12 cellular contexts compared by ENCODE assay signal in genomic region chr6:71291991-71292390, GRCh38. TPM values are rescaled to one million over a fixed set of nuclear protein-coding genes. Genes with fewer than 3 reads are reported as not detected.
A peak's percentile ranks its signal among the peaks of the same experiment; 100 is the strongest.
DNase-seq lines count a peak whose midpoint lies in the region; ATAC-seq and TF ChIP-seq lines count a peak whose summit lies in the region.
"Had no signal": no experiment of that assay in that cellular context is flagged by ENCODE, and none has a peak within 500 bp of the region (broad histone marks: within the 10 kb centered on the region; RNA-seq: fewer than 3 reads in every experiment).

No MANE protein-coding gene starts in this region.

- no peak overlapping the region for H2BK15ac ChIP-seq in mesendoderm (replicated peaks; ENCODE audit: low read depth)

- no peaks in the 10 kb centered on the region for H3K36me3 ChIP-seq in CD8-positive, alpha-beta memory T cell (ENCODE audit: insufficient read depth, low read length)
- H3K36me3 ChIP-seq in neural cell (ENCODE audit: insufficient read depth, low read length) (no peaks in the 10 kb centered on the region), mesendoderm (ENCODE audit: control insufficient read depth, insufficient read depth, low read length) (no peaks in the 10 kb centered on the region), spleen (peaks cover 0 to 40% (median 6%) of the 10 kb centered on the region in 6 donors)

- TF ChIP-seq CTCF in dorsolateral prefrontal cortex (IDR thresholded peaks at IDR 0.05 in 54 of 56, conservative IDR thresholded peaks at IDR 0.05 in 2 of 56; ENCODE audit: low read depth in 1 of 56, partially characterized antibody in 56 of 56): no peak
- TF ChIP-seq CTCF in neural cell (IDR thresholded peaks at IDR 0.05; ENCODE audit: poor library complexity, severe bottlenecking): no peak
- TF ChIP-seq CTCF in spleen (IDR thresholded peaks at IDR 0.05 in 8 of 11, conservative IDR thresholded peaks at IDR 0.05 in 3 of 11): no peak

- no peaks in the 10 kb centered on the region for H4K20me1 ChIP-seq in neural cell (ENCODE audit: insufficient read depth)

- H3K27ac Mint-ChIP-seq in CD8-positive, alpha-beta memory T cell: peak overlapping the region in 2 of 8 donors; percentile 12 to 22

- H3F3A ChIP-seq in neural cell (ENCODE audit: insufficient read depth, low read length, poor library complexity, severe bottlenecking): no peaks in the 10 kb centered on the region

- peaks cover 2% of the 10 kb centered on the region for H3K79me1 ChIP-seq in mesendoderm (ENCODE audit: low read length)

- no peaks in the 10 kb centered on the region for H3K27me3 ChIP-seq in CD8-positive, alpha-beta memory T cell (ENCODE audit: insufficient read depth, low read length, poor library complexity, severe bottlenecking)
- H3K27me3 ChIP-seq in dorsolateral prefrontal cortex (no peaks in the 10 kb centered on the region), neural cell (ENCODE audit: insufficient read depth, low read depth, low read length) (no peaks in the 10 kb centered on the region), mesendoderm (ENCODE audit: insufficient read depth, low read length, poor library complexity) (no peaks in the 10 kb centered on the region), spleen (replicated peaks in 1 of 7) (no peaks in the 10 kb centered on the region)

- no peaks in the 10 kb centered on the region for H3K27me3 Mint-ChIP-seq in CD8-positive, alpha-beta memory T cell
- H3K27me3 Mint-ChIP-seq: T-helper 17 cell had no signal

- no peak for TF ChIP-seq POLR2A in spleen (IDR thresholded peaks at IDR 0.05)

- ATAC-seq in HG03442 (IDR thresholded peaks at IDR 0.05; ENCODE audit: unreplicated experiment): no peak
- ATAC-seq: T-helper 17 cell had no signal

- no peak overlapping the region for H3K23ac ChIP-seq in mesendoderm (ENCODE audit: low read length)

- no peak overlapping the region for H2BK5ac ChIP-seq in mesendoderm (ENCODE audit: low read length)

- H3K4me1 Mint-ChIP-seq in CD8-positive, alpha-beta memory T cell: peaks cover 45 to 51% (median 48%) of the 10 kb centered on the region in 3 donors

- DNase-seq in CD8-positive, alpha-beta memory T cell: no peak
- DNase-seq in M059J (ENCODE audit: low read depth): peak; percentile 7
- no peak for DNase-seq in dorsolateral prefrontal cortex
- DNase-seq in NCI-H345 treated with DMSO at 0.1 percent for 48 hours (lab: John Stamatoyannopoulos, UW; ENCODE audit: unreplicated experiment): no peak
- no peak for DNase-seq in mesendoderm
- no peak for DNase-seq in spleen
- DNase-seq: activated CD4-positive, alpha-beta T cell treated with anti-CD3 and anti-CD28 coated beads, Interleukin-2, amount 50 U/mL, for 1 hour; erythroblast; NCI-H2171; T-helper 17 cell had no signal

- no CpG with 5 or more reads among the region's 4 CpGs for WGBS in mesendoderm (ENCODE audit: extremely low coverage, insufficient coverage, low lambda C conversion rate)
- WGBS in spleen, 5 donors: 57 to 76% (median 60%) methylated on average over 4 of the region's 4 CpGs

- no peak overlapping the region for H3K4me2 ChIP-seq in neural cell (ENCODE audit: low read length)
- no peak overlapping the region for H3K4me2 ChIP-seq in mesendoderm (ENCODE audit: low read length)

- H3K4ac ChIP-seq in mesendoderm (ENCODE audit: low read depth, low read length): no peak overlapping the region

- TF ChIP-seq EP300 in neural cell (conservative IDR thresholded peaks at IDR 0.05; ENCODE audit: poor library complexity, severe bottlenecking): no peak

- H2AFZ ChIP-seq in neural cell (ENCODE audit: low read depth, low read length): no peak overlapping the region

- H3K4me3 ChIP-seq in CD8-positive, alpha-beta memory T cell (ENCODE audit: low read length): no peak overlapping the region
- H3K4me3 ChIP-seq in dorsolateral prefrontal cortex: peak overlapping the region in 55 of 59 donors; percentile 3 to 93 (median 78)
- peak overlapping the region; percentile 27 for H3K4me3 ChIP-seq in neural cell (ENCODE audit: low read length)
- H3K4me3 ChIP-seq in mesendoderm (ENCODE audit: low read length): no peak overlapping the region
- peak overlapping the region in 1 of 8 donors; percentile 85 for H3K4me3 ChIP-seq in spleen

- no peak overlapping the region for H2AK5ac ChIP-seq in mesendoderm (ENCODE audit: low read length)

- peak overlapping the region in 5 of 7 donors; percentile 8 to 89 (median 86) for H3K4me3 Mint-ChIP-seq in CD8-positive, alpha-beta memory T cell

- intact Hi-C loops in dorsolateral prefrontal cortex (cut with DNase I): loop anchor here in 1 of 2 donors (5.0 kb wide), 1 partner anchor 55 kb away; no protein-coding TSS in a partner anchor
- intact Hi-C loops in spleen (cut with DNase I; ENCODE audit: low total_unique reads): no loop called here

- POLR2A ChIA-PET in CD8-positive, alpha-beta memory T cell (lab: Charles Lee): no interaction called here

- H2BK120ac ChIP-seq in mesendoderm (ENCODE audit: low read depth, low read length): no peak overlapping the region

- CTCF ChIA-PET in CD8-positive, alpha-beta memory T cell (lab: Charles Lee): no interaction called here

- no peak overlapping the region for H3K56ac ChIP-seq in mesendoderm (ENCODE audit: low read length)

- no peak overlapping the region for H3K9ac ChIP-seq in neural cell (ENCODE audit: low read length)
- no peak overlapping the region for H3K9ac ChIP-seq in mesendoderm (ENCODE audit: low read length)

- no peak overlapping the region for H3K18ac ChIP-seq in mesendoderm (ENCODE audit: low read length)

- H3K4me1 ChIP-seq in CD8-positive, alpha-beta memory T cell (ENCODE audit: insufficient read depth, low read length): peaks cover 14% of the 10 kb centered on the region
- H3K4me1 ChIP-seq in mesendoderm (ENCODE audit: control insufficient read depth, low read depth, low read length) (peaks cover 2% of the 10 kb centered on the region), spleen (peaks cover 20 to 57% (median 43%) of the 10 kb centered on the region in 6 donors)

- H3K79me2 ChIP-seq in neural cell (replicated peaks; ENCODE audit: insufficient read depth, low read length) (no peaks in the 10 kb centered on the region), mesendoderm (ENCODE audit: control insufficient read depth, insufficient read depth, low read length) (no peaks in the 10 kb centered on the region)

- H3K36me3 Mint-ChIP-seq in CD8-positive, alpha-beta memory T cell: peaks cover 12 to 35% (median 16%) of the 10 kb centered on the region in 3 donors

- no peak overlapping the region for H4K8ac ChIP-seq in mesendoderm (ENCODE audit: low read depth, low read length)

- no peaks in the 10 kb centered on the region for H3K9me3 ChIP-seq in CD8-positive, alpha-beta memory T cell (ENCODE audit: low read length)
- H3K9me3 ChIP-seq in neural cell (ENCODE audit: low read length) (no peaks in the 10 kb centered on the region), spleen (no peaks in the 10 kb centered on the region)

- no peak overlapping the region for H4K5ac ChIP-seq in mesendoderm (ENCODE audit: low read length)

- no peaks in the 10 kb centered on the region for H3K9me3 Mint-ChIP-seq in CD8-positive, alpha-beta memory T cell

- TF ChIP-seq RAD21 in neural cell (conservative IDR thresholded peaks at IDR 0.05): no peak

- H3K27ac ChIP-seq in CD8-positive, alpha-beta memory T cell (ENCODE audit: low read depth, low read length): no peak overlapping the region
- H3K27ac ChIP-seq in dorsolateral prefrontal cortex (peak overlapping the region in 49 of 59 donors; percentile 9 to 97 (median 83)), neural cell (ENCODE audit: low read length) (no peak overlapping the region), mesendoderm (ENCODE audit: low read depth, low read length) (no peak overlapping the region), spleen (no peak overlapping the region)

- H3K9me2 ChIP-seq in neural cell (ENCODE audit: insufficient read depth, low read length): no peaks in the 10 kb centered on the region

TF ChIP-seq in neural cell, 6 proteins besides CTCF, POLR2A, EP300 and RAD21:
- peak; percentile 25 for TF ChIP-seq POLR2AphosphoS5 (IDR thresholded peaks at IDR 0.05)
- TF ChIP-seq MXI1 (conservative IDR thresholded peaks at IDR 0.05; ENCODE audit: poor library complexity, severe bottlenecking): no peak

RNA-seq across cellular contexts. Expression of gene OGFRL1, which starts 3.4 kb away (rescaled TPM):
- 1 to 10 TPM; 5.5 to 5.6 TPM for total RNA-seq in CD8-positive, alpha-beta memory T cell
- polyA plus RNA-seq in CD8-positive, alpha-beta memory T cell: 4.1 TPM
- 21.0 and 27.6 TPM in 2 replicates for total RNA-seq in M059J (2014; rRNA removed; shearing (Covaris generic))
- total RNA-seq in dorsolateral prefrontal cortex (100 to 1,000 TPM in 23 of 120 experiments, 10 to 100 TPM in 97; 51.0 to 159 (median 84.2) TPM), spleen (10 to 100 TPM; 20.4 to 43.3 (median 27.1) TPM)
- polyA plus RNA-seq in neural cell (5.9 and 8.3 TPM in 2 replicates), spleen (1 to 10 TPM; 7.1 to 9.0 (median 8.6) TPM)
- 13.6 and 15.0 TPM in 2 replicates for polyA minus RNA-seq in neural cell
- 5.6 TPM for polyA plus RNA-seq in mesendoderm (2013, experiment 1 of 2)
- 5.9 TPM for polyA plus RNA-seq in mesendoderm (2013, experiment 2 of 2)

Comparison
In these comparisons a context has a peak if more than half of its experiments do, and no peak if none do; other contexts are left out.
1. H3K27ac ChIP-seq: peak in dorsolateral prefrontal cortex (49 of 59); none in CD8-positive, alpha-beta memory T cell (single experiment), neural cell (single experiment), mesendoderm (single experiment) and spleen (0 of 8).
2. H3K4me3 ChIP-seq: peak in dorsolateral prefrontal cortex (55 of 59) and neural cell (single experiment); none in CD8-positive, alpha-beta memory T cell (single experiment) and mesendoderm (single experiment).